Comparison of ENCODE assay signal across 5 cellular contexts in the genomic region with DNA sequence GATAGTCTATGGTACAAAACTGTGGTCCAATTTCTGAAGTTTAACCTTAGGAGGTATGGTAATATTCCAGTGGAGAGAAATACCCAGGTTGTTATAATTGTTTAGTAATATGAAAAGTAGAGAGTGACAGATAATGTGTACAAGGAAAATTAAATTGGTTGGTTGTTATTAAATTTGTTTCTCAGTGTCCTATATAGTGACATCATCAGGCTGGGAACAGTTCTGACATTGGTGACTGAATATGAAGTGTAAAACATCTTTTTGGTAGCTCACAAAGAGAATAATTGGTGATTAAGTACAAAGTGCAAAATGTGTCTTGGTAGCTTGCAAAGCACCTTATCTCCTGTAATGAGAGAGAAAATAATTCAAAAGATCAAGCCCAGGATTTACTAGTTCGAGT.
"Had no signal": no experiment of that assay in that cellular context is flagged by ENCODE, and none has a peak within 500 bp of the region (broad histone marks: within the 10 kb centered on the region; RNA-seq: fewer than 3 reads in every experiment).

No MANE protein-coding gene starts in this region.

- H3K27ac ChIP-seq: HL-60 had no signal

- ATAC-seq: K562 had no signal

- FAIRE-seq: K562 had no signal

- DNase-seq: IMR-90, KBM-7, KG1 had no signal

- H3K4me3 ChIP-seq: K562 had no signal
